ENCODE assay signal across 9 cellular contexts in the genomic region with DNA sequence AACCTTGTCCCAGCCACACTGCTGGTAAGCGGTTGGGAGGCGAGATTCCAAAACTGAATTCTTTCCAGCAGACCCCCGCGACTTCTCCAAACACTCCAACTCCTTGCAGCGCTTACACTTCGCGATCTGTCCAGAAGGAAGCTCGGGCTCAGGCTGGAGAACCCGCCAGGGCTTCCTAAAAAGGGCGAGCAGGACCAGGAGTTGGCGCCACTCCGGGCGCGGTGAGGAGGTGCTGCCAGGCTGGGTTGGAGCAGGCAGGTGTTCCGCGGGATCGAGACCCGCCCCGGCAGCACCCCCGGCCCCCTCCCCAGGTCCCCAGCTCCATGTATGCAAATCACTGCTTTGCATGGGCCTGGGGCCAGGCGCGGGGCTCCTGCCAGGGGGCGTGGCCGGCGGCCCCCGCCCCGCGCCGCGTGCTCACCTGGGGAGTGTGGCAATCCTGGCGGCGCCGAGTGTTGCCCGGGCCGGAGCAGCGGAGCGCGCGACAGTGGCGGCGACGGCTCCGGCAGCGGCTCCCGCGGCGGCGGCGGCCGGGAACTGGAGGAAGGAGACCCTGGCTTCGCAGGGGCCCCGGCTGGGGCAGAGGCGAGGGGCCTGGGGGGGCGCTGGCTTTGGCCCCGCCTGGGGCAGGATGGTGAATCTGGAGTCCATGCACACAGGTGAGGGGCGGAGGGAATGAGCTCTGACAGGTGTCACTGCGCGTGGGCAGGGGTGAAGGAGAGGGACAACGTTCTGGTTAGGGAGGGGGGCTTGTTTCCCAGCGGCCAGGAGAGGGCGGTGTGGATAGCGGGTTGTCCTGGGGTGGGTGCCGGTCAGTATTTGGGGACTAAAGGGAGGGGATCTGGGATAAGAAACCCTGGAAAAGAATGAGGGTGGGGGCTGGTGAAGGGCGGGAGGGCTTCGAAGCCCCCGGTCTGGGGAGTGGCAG. TPM values are rescaled to one million over a fixed set of nuclear protein-coding genes. Genes with fewer than 3 reads are reported as not detected.
DNase-seq lines count a peak whose midpoint lies in the region; TF ChIP-seq lines count a peak whose summit lies in the region.
"Had no signal": no experiment of that assay in that cellular context is flagged by ENCODE, and none has a peak within 500 bp of the region (broad histone marks: within the 10 kb centered on the region; RNA-seq: fewer than 3 reads in every experiment).

Gene POU2F3 (plus strand): TSS at position 428 of the 928 bp plus-strand sequence. CDS start 204 bp downstream, at position 632.

- H3K36me3 Mint-ChIP-seq in mesothelial cell of epicardium: no peaks in the 10 kb centered on the region

- H3K4me3 Mint-ChIP-seq in mesothelial cell of epicardium: peak within 1 kb of the TSS; percentile 57

- TF ChIP-seq CTCF in HFF-Myc (IDR thresholded peaks at IDR 0.05; ENCODE audit: low read depth, low read length, missing control alignments) (peak; percentile 41), mesothelial cell of epicardium (IDR thresholded peaks at IDR 0.05; ENCODE audit: unreplicated experiment) (no peak)

- DNase-seq in DMS79 (lab: John Stamatoyannopoulos, UW) (peak; percentile 28), HFF-Myc (ENCODE audit: extremely low read depth, low read depth) (no peak), ecto neural progenitor cell (ENCODE audit: low spot score) (peak; percentile 61), mesothelial cell of epicardium (ENCODE audit: low spot score in 2 of 2, unreplicated experiment in 2 of 2) (no peak), DMS153 treated with DMSO at 0.1 percent for 48 hours (lab: John Stamatoyannopoulos, UW; ENCODE audit: unreplicated experiment) (no peak), NOMO-1 treated with dmso at 0.1 percent for 144 hours (lab: John Stamatoyannopoulos, UW; ENCODE audit: unreplicated experiment) (no peak)
- DNase-seq in stimulated activated naive CD4-positive, alpha-beta T cell treated with Interleukin-2 at 50 U/mL for 16 hours (lab: John Stamatoyannopoulos, UW): no peak
- no peak for DNase-seq in stimulated activated CD4-positive, alpha-beta T cell treated with anti-CD3 and anti-CD28 coated beads, Interleukin-4, amount 100 ng/mL, for 4 hours
- DNase-seq: glutamatergic neuron had no signal

- peaks cover 7% of the 10 kb centered on the region for H3K4me1 Mint-ChIP-seq in mesothelial cell of epicardium

- peaks cover 71% of the 10 kb centered on the region for H3K27me3 Mint-ChIP-seq in mesothelial cell of epicardium (ENCODE audit: low read depth)

- no peak within 1 kb of the TSS for H3K27ac Mint-ChIP-seq in mesothelial cell of epicardium

- no peaks in the 10 kb centered on the region for H3K9me3 Mint-ChIP-seq in mesothelial cell of epicardium

- H3K4me3 ChIP-seq in HFF-Myc (replicated peaks; ENCODE audit: low read depth, low read length): no peak within 1 kb of the TSS

RNA-seq across cellular contexts. Expression of gene POU2F3, which starts in this region (rescaled TPM):
- total RNA-seq in mesothelial cell of epicardium: 0.55 to 0.98 TPM (median 0.86 TPM) in 3 replicates

Comparison
In these comparisons a context has a peak if more than half of its experiments do, and no peak if none do; other contexts are left out.
1. DNase-seq: peak in DMS79 (single experiment) and ecto neural progenitor cell (single experiment); none in HFF-Myc (single experiment), mesothelial cell of epicardium (0 of 2), stimulated activated naive CD4-positive, alpha-beta T cell treated with Interleukin-2 at 50 U/mL for 16 hours (single experiment), DMS153 treated with DMSO at 0.1 percent for 48 hours (single experiment), stimulated activated CD4-positive, alpha-beta T cell treated with anti-CD3 and anti-CD28 coated beads, Interleukin-4, amount 100 ng/mL, for 4 hours (0 of 2) and NOMO-1 treated with dmso at 0.1 percent for 144 hours (single experiment).